ENCODE assay signal across 10 cellular contexts in genomic region chr20:41408131-41408789, GRCh38. TPM values are rescaled to one million over a fixed set of nuclear protein-coding genes. Genes with fewer than 3 reads are reported as not detected.
DNase-seq lines count a peak whose midpoint lies in the region; ATAC-seq and FAIRE-seq lines count a peak whose summit lies in the region.
"Had no signal": no experiment of that assay in that cellular context is flagged by ENCODE, and none has a peak within 500 bp of the region (broad histone marks: within the 10 kb centered on the region; RNA-seq: fewer than 3 reads in every experiment).

No MANE protein-coding gene starts in this region.

- no peak for DNase-seq in CD8-positive, alpha-beta memory T cell
- DNase-seq in GM19239 (ENCODE audit: insufficient read length, low spot score) = peak; percentile 46
- no peak for DNase-seq in central memory CD8-positive, alpha-beta T cell (ENCODE audit: low spot score in 2 of 2)
- DNase-seq in NCI-H2081 treated with DMSO at 0.1 percent for 48 hours (lab: John Stamatoyannopoulos, UW) = no peak
- DNase-seq in NCI-H774 (lab: John Stamatoyannopoulos, UW) = no peak
- no peak for DNase-seq in NCI-H1417 treated with DMSO at 0.1 percent for 48 hours (lab: John Stamatoyannopoulos, UW)
- no peak for DNase-seq in hypothalamus (lab: John Stamatoyannopoulos, UW)

- H3K27ac ChIP-seq in CD8-positive, alpha-beta memory T cell (ENCODE audit: low read depth, low read length) = no peak overlapping the region
- H3K27ac ChIP-seq: parathyroid adenoma had no signal

- H3K27me3 ChIP-seq in CD8-positive, alpha-beta memory T cell (ENCODE audit: insufficient read depth, low read length, poor library complexity, severe bottlenecking) = no peaks in the 10 kb centered on the region

- H3K4me1 Mint-ChIP-seq in CD8-positive, alpha-beta memory T cell = peaks cover 22 to 26% (median 23%) of the 10 kb centered on the region in 3 donors
- peaks cover 29% of the 10 kb centered on the region for H3K4me1 Mint-ChIP-seq in central memory CD8-positive, alpha-beta T cell

- no peaks in the 10 kb centered on the region for H3K27me3 Mint-ChIP-seq in CD8-positive, alpha-beta memory T cell
- H3K27me3 Mint-ChIP-seq in central memory CD8-positive, alpha-beta T cell = no peaks in the 10 kb centered on the region

- H3K4me3 Mint-ChIP-seq in CD8-positive, alpha-beta memory T cell = peak overlapping the region in 3 of 7 donors; percentile 15 to 23 (median 15)
- H3K4me3 Mint-ChIP-seq in central memory CD8-positive, alpha-beta T cell = no peak overlapping the region

- H3K4me1 ChIP-seq in CD8-positive, alpha-beta memory T cell (ENCODE audit: insufficient read depth, low read length) = peaks cover 10% of the 10 kb centered on the region
- H3K4me1 ChIP-seq: parathyroid adenoma had no signal

- no peaks in the 10 kb centered on the region for H3K9me3 Mint-ChIP-seq in CD8-positive, alpha-beta memory T cell
- H3K9me3 Mint-ChIP-seq in central memory CD8-positive, alpha-beta T cell = no peaks in the 10 kb centered on the region

- H3K36me3 Mint-ChIP-seq in CD8-positive, alpha-beta memory T cell = peaks cover 6 to 95% (median 33%) of the 10 kb centered on the region in 3 donors
- H3K36me3 Mint-ChIP-seq in central memory CD8-positive, alpha-beta T cell (ENCODE audit: insufficient read depth) = peaks cover 33% of the 10 kb centered on the region

- no peaks in the 10 kb centered on the region for H3K9me3 ChIP-seq in CD8-positive, alpha-beta memory T cell (ENCODE audit: low read length)

- H3K36me3 ChIP-seq in CD8-positive, alpha-beta memory T cell (ENCODE audit: insufficient read depth, low read length) = peaks cover 47% of the 10 kb centered on the region

- peak; percentile 87 for ATAC-seq in HG03432 (IDR thresholded peaks at IDR 0.05; ENCODE audit: unreplicated experiment)
- ATAC-seq in central memory CD8-positive, alpha-beta T cell (replicated peaks; ENCODE audit: extremely low read depth, poor library complexity, severe bottlenecking) = peak; percentile 56

- CTCF ChIA-PET in CD8-positive, alpha-beta memory T cell (lab: Charles Lee) = no interaction called here

- H3K4me3 ChIP-seq in CD8-positive, alpha-beta memory T cell (ENCODE audit: low read length) = no peak overlapping the region

- POLR2A ChIA-PET in CD8-positive, alpha-beta memory T cell (lab: Charles Lee) = no interaction called here

- peak overlapping the region in 7 of 8 donors; percentile 40 to 83 (median 74) for H3K27ac Mint-ChIP-seq in CD8-positive, alpha-beta memory T cell
- H3K27ac Mint-ChIP-seq in central memory CD8-positive, alpha-beta T cell (ENCODE audit: low read depth) = peak overlapping the region; percentile 87

- FAIRE-seq in GM19239 (lab: Jason Lieb, UNC) = peak; percentile 76
- FAIRE-seq: bronchial epithelial cell had no signal

RNA-seq across cellular contexts. Expression of gene EMILIN3, which starts 41.6 kb away (rescaled TPM):
- not detected for total RNA-seq in CD8-positive, alpha-beta memory T cell
- polyA plus RNA-seq in CD8-positive, alpha-beta memory T cell = not detected
- total RNA-seq: bronchial epithelial cell had no signal
